Comparison of ENCODE assay signal across 23 cellular contexts in the genomic region with DNA sequence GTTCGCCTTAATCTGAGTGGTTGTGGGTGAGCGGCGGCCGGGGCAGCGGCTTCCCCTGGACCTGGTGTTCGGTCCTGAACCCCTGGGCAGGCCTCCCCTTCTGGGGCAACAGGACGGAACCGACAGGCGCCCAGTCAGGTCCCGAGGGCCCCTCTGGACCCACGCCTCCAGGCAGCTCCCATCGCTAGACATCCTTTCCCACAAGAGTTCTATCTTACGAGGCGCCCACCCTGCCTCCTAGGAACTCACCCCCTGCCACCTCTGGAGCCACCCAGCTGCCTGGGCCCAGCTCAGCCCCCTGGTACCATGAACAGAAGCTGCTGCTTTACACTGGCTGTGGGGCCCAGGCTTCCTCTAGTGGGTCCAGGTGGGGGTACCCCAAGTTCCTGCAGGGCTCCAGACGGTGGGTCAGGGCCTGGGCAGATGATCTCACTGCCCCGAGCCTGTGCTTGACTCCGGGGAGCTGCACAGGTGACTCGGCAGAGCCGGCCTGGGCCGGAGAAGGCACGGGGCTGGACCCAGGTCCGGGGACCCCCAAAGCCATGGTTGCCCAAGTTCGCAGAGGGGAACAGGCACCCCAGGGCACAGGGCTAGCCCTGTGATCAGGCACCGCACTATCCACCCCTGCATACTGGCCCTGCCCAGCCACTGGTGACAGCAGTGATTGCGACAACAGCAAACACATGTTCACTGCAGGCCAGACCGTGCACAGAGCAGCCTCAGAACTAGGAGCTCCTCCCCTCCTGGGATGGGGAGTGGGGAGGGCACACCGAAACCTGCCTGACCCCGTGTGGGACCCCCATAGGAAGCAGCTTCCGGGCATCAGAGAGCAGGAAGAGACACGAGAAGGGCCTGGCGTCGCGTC.
A peak's percentile ranks its signal among the peaks of the same experiment; 100 is the strongest.
DNase-seq lines count a peak whose midpoint lies in the region; ATAC-seq and TF ChIP-seq lines count a peak whose summit lies in the region.
"Had no signal": no experiment of that assay in that cellular context is flagged by ENCODE, and none has a peak within 500 bp of the region (broad histone marks: within the 10 kb centered on the region; RNA-seq: fewer than 3 reads in every experiment).

No MANE protein-coding gene starts in this region.

- no peak overlapping the region for H4K5ac ChIP-seq in mesendoderm (ENCODE audit: low read length)

- H3K4me3 Mint-ChIP-seq in natural killer cell treated with Interleukin-12 subunit alpha and Interleukin-12 subunit beta and Interleukin-15 and Interleukin-18, amount 100 ng/mL, for 72 hours, result no peak overlapping the region
- no peak overlapping the region for H3K4me3 Mint-ChIP-seq in natural killer cell
- H3K4me3 Mint-ChIP-seq in endodermal cell, result no peak overlapping the region
- no peak overlapping the region for H3K4me3 Mint-ChIP-seq in stimulated activated naive CD8-positive, alpha-beta T cell treated with anti-CD3 and anti-CD28 coated beads, Interleukin-15, amount 100 ng/mL, for 72 hours
- H3K4me3 Mint-ChIP-seq: CD8-positive, alpha-beta memory T cell; immature natural killer cell had no signal

- H3K79me2 ChIP-seq in mesendoderm (ENCODE audit: control insufficient read depth, insufficient read depth, low read length), result no peaks in the 10 kb centered on the region

- no peaks in the 10 kb centered on the region for H3K36me3 ChIP-seq in endodermal cell (ENCODE audit: control insufficient read depth, insufficient read depth, low read length)
- no peaks in the 10 kb centered on the region for H3K36me3 ChIP-seq in mesendoderm (ENCODE audit: control insufficient read depth, insufficient read depth, low read length)
- H3K36me3 ChIP-seq: breast epithelium, pancreas, tibial artery had no signal

- no peak for ATAC-seq in natural killer cell treated with Interleukin-12 subunit alpha and Interleukin-12 subunit beta and Interleukin-15 and Interleukin-18, amount 100 ng/mL, for 72 hours
- ATAC-seq in natural killer cell, result no peak
- ATAC-seq in stimulated activated naive CD8-positive, alpha-beta T cell treated with anti-CD3 and anti-CD28 coated beads, Interleukin-15, amount 100 ng/mL, for 72 hours, result no peak
- ATAC-seq in HG03175 (IDR thresholded peaks at IDR 0.05; ENCODE audit: unreplicated experiment), result no peak
- ATAC-seq in GM21423 (IDR thresholded peaks at IDR 0.05; ENCODE audit: unreplicated experiment), result no peak
- ATAC-seq in GM18867 (IDR thresholded peaks at IDR 0.05; ENCODE audit: unreplicated experiment), result no peak
- ATAC-seq: pancreas; stimulated activated naive CD8-positive, alpha-beta T cell treated with anti-CD3 and anti-CD28 coated beads, Interleukin-15, Interleukin-2, amounts not matched to agents 100 U/mL and 50 U/mL, for 24 hours had no signal

- no peak overlapping the region for H2BK120ac ChIP-seq in mesendoderm (ENCODE audit: low read depth, low read length)

- H3K18ac ChIP-seq in mesendoderm (ENCODE audit: low read length), result no peak overlapping the region

- H3K4me1 Mint-ChIP-seq in natural killer cell treated with Interleukin-12 subunit alpha and Interleukin-12 subunit beta and Interleukin-15 and Interleukin-18, amount 100 ng/mL, for 72 hours (ENCODE audit: low read depth in 2 of 2), result peaks cover 6 to 24% of the 10 kb centered on the region in 2 donors
- H3K4me1 Mint-ChIP-seq in natural killer cell (peaks cover 13 to 35% of the 10 kb centered on the region in 2 donors), endodermal cell (peaks cover 6% of the 10 kb centered on the region)
- H3K4me1 Mint-ChIP-seq in stimulated activated naive CD8-positive, alpha-beta T cell treated with anti-CD3 and anti-CD28 coated beads, Interleukin-15, amount 100 ng/mL, for 72 hours, result peaks cover 14% of the 10 kb centered on the region

- WGBS in endodermal cell (ENCODE audit: insufficient coverage in 1 of 2, insufficient read length in 1 of 2), 2 experiments, result 94 to 96% methylated on average over 18 to 33 of the region's 33 CpGs
- no CpG with 5 or more reads among the region's 33 CpGs for WGBS in mesendoderm (ENCODE audit: extremely low coverage, insufficient coverage, low lambda C conversion rate)

- DNase-seq in natural killer cell treated with Interleukin-12 subunit alpha and Interleukin-12 subunit beta and Interleukin-15 and Interleukin-18, amount 100 ng/mL, for 72 hours (ENCODE audit: low spot score), result peak; percentile 59
- DNase-seq in natural killer cell, result no peak
- peak; percentile 39 for DNase-seq in endodermal cell
- DNase-seq in mesendoderm, result no peak
- no peak for DNase-seq in stimulated activated naive CD8-positive, alpha-beta T cell treated with anti-CD3 and anti-CD28 coated beads, Interleukin-15, amount 100 ng/mL, for 72 hours
- DNase-seq: activated CD4-positive, alpha-beta T cell treated with anti-CD3 and anti-CD28 coated beads for 1 hour; DMS53; GF-D8; immature natural killer cell; Kasumi-1; mammary epithelial cell; NCI-H510A treated with DMSO at 0.1 percent for 48 hours; stimulated activated CD4-positive, alpha-beta T cell treated with anti-CD3 and anti-CD28 coated beads, Interleukin-2, amount 100 ng/mL, for 24 hours; stimulated activated naive CD8-positive, alpha-beta T cell treated with anti-CD3 and anti-CD28 coated beads, Interleukin-15, Interleukin-2, amounts not matched to agents 100 U/mL and 50 U/mL, for 24 hours; T1000 had no signal

- H3K4me3 ChIP-seq in endodermal cell (ENCODE audit: low read length) (no peak overlapping the region), mesendoderm (ENCODE audit: low read length) (no peak overlapping the region)
- H3K4me3 ChIP-seq: breast epithelium, heart right ventricle, pancreas, tibial artery had no signal

- H3K4ac ChIP-seq in mesendoderm (ENCODE audit: low read depth, low read length), result no peak overlapping the region

- intact Hi-C loops in natural killer cell (cut with micrococcal nuclease), result no loop called here

- H3K23ac ChIP-seq in mesendoderm (ENCODE audit: low read length), result peak overlapping the region; percentile 45

- H4K8ac ChIP-seq in mesendoderm (ENCODE audit: low read depth, low read length), result no peak overlapping the region

- no peaks in the 10 kb centered on the region for H3K9me3 Mint-ChIP-seq in natural killer cell treated with Interleukin-12 subunit alpha and Interleukin-12 subunit beta and Interleukin-15 and Interleukin-18, amount 100 ng/mL, for 72 hours
- H3K9me3 Mint-ChIP-seq in natural killer cell (no peaks in the 10 kb centered on the region), endodermal cell (no peaks in the 10 kb centered on the region)
- no peaks in the 10 kb centered on the region for H3K9me3 Mint-ChIP-seq in stimulated activated naive CD8-positive, alpha-beta T cell treated with anti-CD3 and anti-CD28 coated beads, Interleukin-15, amount 100 ng/mL, for 72 hours
- H3K9me3 Mint-ChIP-seq: CD8-positive, alpha-beta memory T cell; immature natural killer cell had no signal

- H3K36me3 Mint-ChIP-seq in natural killer cell treated with Interleukin-12 subunit alpha and Interleukin-12 subunit beta and Interleukin-15 and Interleukin-18, amount 100 ng/mL, for 72 hours, result no peaks in the 10 kb centered on the region
- H3K36me3 Mint-ChIP-seq in natural killer cell (no peaks in the 10 kb centered on the region), endodermal cell (ENCODE audit: low read depth) (no peaks in the 10 kb centered on the region)

- H3K79me1 ChIP-seq in mesendoderm (ENCODE audit: low read length), result peaks cover 1% of the 10 kb centered on the region

- H3K27ac ChIP-seq in endodermal cell (ENCODE audit: low read depth, low read length) (no peak overlapping the region), mesendoderm (ENCODE audit: low read depth, low read length) (no peak overlapping the region)
- H3K27ac ChIP-seq: breast epithelium, heart right ventricle, pancreas, tibial artery had no signal

- H2AK5ac ChIP-seq in mesendoderm (ENCODE audit: low read length), result no peak overlapping the region

- TF ChIP-seq CTCF in natural killer cell (IDR thresholded peaks at IDR 0.05) (no peak), endodermal cell (conservative IDR thresholded peaks at IDR 0.05) (no peak)

- H3K27ac Mint-ChIP-seq in natural killer cell treated with Interleukin-12 subunit alpha and Interleukin-12 subunit beta and Interleukin-15 and Interleukin-18, amount 100 ng/mL, for 72 hours, result no peak overlapping the region
- H3K27ac Mint-ChIP-seq in natural killer cell (no peak overlapping the region), endodermal cell (no peak overlapping the region)
- no peak overlapping the region for H3K27ac Mint-ChIP-seq in stimulated activated naive CD8-positive, alpha-beta T cell treated with anti-CD3 and anti-CD28 coated beads, Interleukin-15, amount 100 ng/mL, for 72 hours
- H3K27ac Mint-ChIP-seq: immature natural killer cell had no signal

- H3K4me2 ChIP-seq in mesendoderm (ENCODE audit: low read length), result no peak overlapping the region

- no peaks in the 10 kb centered on the region for H3K9me3 ChIP-seq in endodermal cell (ENCODE audit: control insufficient read depth, low read length)
- H3K9me3 ChIP-seq: breast epithelium, heart right ventricle, pancreas, tibial artery had no signal

- H2BK15ac ChIP-seq in mesendoderm (replicated peaks; ENCODE audit: low read depth), result no peak overlapping the region

- H3K27me3 Mint-ChIP-seq in natural killer cell treated with Interleukin-12 subunit alpha and Interleukin-12 subunit beta and Interleukin-15 and Interleukin-18, amount 100 ng/mL, for 72 hours, result no peaks in the 10 kb centered on the region
- H3K27me3 Mint-ChIP-seq in natural killer cell (ENCODE audit: low read depth in 2 of 2), result no peaks in the 10 kb centered on the region
- H3K27me3 Mint-ChIP-seq in endodermal cell (ENCODE audit: insufficient read depth), result no peaks in the 10 kb centered on the region
- no peaks in the 10 kb centered on the region for H3K27me3 Mint-ChIP-seq in stimulated activated naive CD8-positive, alpha-beta T cell treated with anti-CD3 and anti-CD28 coated beads, Interleukin-15, amount 100 ng/mL, for 72 hours

- H2BK5ac ChIP-seq in mesendoderm (ENCODE audit: low read length), result no peak overlapping the region

- H3K27me3 ChIP-seq in endodermal cell (ENCODE audit: control insufficient read depth, insufficient read depth, low read length, poor library complexity, severe bottlenecking), result no peaks in the 10 kb centered on the region
- no peaks in the 10 kb centered on the region for H3K27me3 ChIP-seq in mesendoderm (ENCODE audit: insufficient read depth, low read length, poor library complexity)
- H3K27me3 ChIP-seq: breast epithelium, heart right ventricle, pancreas, tibial artery had no signal

- H3K4me1 ChIP-seq in endodermal cell (ENCODE audit: control insufficient read depth, insufficient read depth, low read length), result peaks cover 4% of the 10 kb centered on the region
- H3K4me1 ChIP-seq in mesendoderm (ENCODE audit: control insufficient read depth, low read depth, low read length), result peaks cover 4% of the 10 kb centered on the region
- H3K4me1 ChIP-seq: breast epithelium, heart right ventricle, pancreas, tibial artery had no signal

- H3K9ac ChIP-seq in endodermal cell (ENCODE audit: extremely low read depth, low read length, poor library complexity, severe bottlenecking), result no peak overlapping the region
- no peak overlapping the region for H3K9ac ChIP-seq in mesendoderm (ENCODE audit: low read length)

- H3K56ac ChIP-seq in mesendoderm (ENCODE audit: low read length), result peak overlapping the region; percentile 7

Comparison
In these comparisons a context has a peak if more than half of its experiments do, and no peak if none do; other contexts are left out.
1. DNase-seq: peak in natural killer cell treated with Interleukin-12 subunit alpha and Interleukin-12 subunit beta and Interleukin-15 and Interleukin-18, amount 100 ng/mL, for 72 hours (single experiment) and endodermal cell (single experiment); none in natural killer cell (single experiment), mesendoderm (single experiment) and stimulated activated naive CD8-positive, alpha-beta T cell treated with anti-CD3 and anti-CD28 coated beads, Interleukin-15, amount 100 ng/mL, for 72 hours (0 of 2).